In genomic region chr11:64233913-64234839, GRCh38 we compare ENCODE assay signal across 8 cellular contexts. TPM values are rescaled to one million over a fixed set of nuclear protein-coding genes. Genes with fewer than 3 reads are reported as not detected.
DNase-seq lines count a peak whose midpoint lies in the region; ATAC-seq and TF ChIP-seq lines count a peak whose summit lies in the region.

Gene VEGFB (plus strand): TSS chr11:64234584. CDS start chr11:64234834, 250 bp downstream.

- peak; percentile 65 for ATAC-seq in T-helper 17 cell
- no peak for ATAC-seq in GM21447 (IDR thresholded peaks at IDR 0.05; ENCODE audit: unreplicated experiment)

- no peaks in the 10 kb centered on the region for H3K36me3 Mint-ChIP-seq in T-helper 17 cell (ENCODE audit: low read depth)

- peak within 1 kb of the TSS; percentile 82 for H3K4me3 Mint-ChIP-seq in T-helper 17 cell

- no peak for TF ChIP-seq CTCF in astrocyte of the cerebellum (IDR thresholded peaks at IDR 0.05; ENCODE audit: low read depth, low read length, missing control alignments)
- no peak for TF ChIP-seq CTCF in hepatocyte (IDR thresholded peaks at IDR 0.05; ENCODE audit: poor library complexity)

- H3K4me1 Mint-ChIP-seq in T-helper 17 cell = peaks cover 25% of the 10 kb centered on the region

- peaks cover 24% of the 10 kb centered on the region for H3K79me2 ChIP-seq in hepatocyte

- H4K20me1 ChIP-seq in hepatocyte (ENCODE audit: insufficient read depth, poor library complexity, severe bottlenecking) = peaks cover 10% of the 10 kb centered on the region

- H3K4me3 ChIP-seq in astrocyte of the cerebellum (ENCODE audit: low read depth, low read length) (peak within 1 kb of the TSS; percentile 61), hepatocyte (peak within 1 kb of the TSS; percentile 87)

- no peaks in the 10 kb centered on the region for H3K27me3 Mint-ChIP-seq in T-helper 17 cell

- H3K27ac ChIP-seq in hepatocyte = peak within 1 kb of the TSS; percentile 76

- in situ Hi-C loops in astrocyte of the cerebellum (cut with HindIII; ENCODE audit: low sequenced_read_pairs) = no loop called here

- H3K4me1 ChIP-seq in hepatocyte (ENCODE audit: insufficient read depth) = peaks cover 8% of the 10 kb centered on the region

- H3K27ac Mint-ChIP-seq in T-helper 17 cell = peak within 1 kb of the TSS; percentile 98

- no peaks in the 10 kb centered on the region for H3K36me3 ChIP-seq in hepatocyte (replicated peaks; ENCODE audit: insufficient read depth, low read depth)

- H3K9me2 ChIP-seq in hepatocyte (replicated peaks; ENCODE audit: insufficient read depth) = no peaks in the 10 kb centered on the region

- no peaks in the 10 kb centered on the region for H3K27me3 ChIP-seq in hepatocyte

- H3K9me3 ChIP-seq in T-helper 17 cell (ENCODE audit: control insufficient read depth, low read length, poor library complexity, severe bottlenecking) (no peaks in the 10 kb centered on the region), hepatocyte (ENCODE audit: low read depth) (no peaks in the 10 kb centered on the region)

- peak within 1 kb of the TSS; percentile 43 for H2AFZ ChIP-seq in hepatocyte

- peak within 1 kb of the TSS; percentile 97 for H3K4me2 ChIP-seq in hepatocyte

- 4% methylated on average over 22 of the region's 107 CpGs for WGBS in hepatocyte (ENCODE audit: low lambda C conversion rate, missing lambda C conversion rate)

- DNase-seq in DMS79 treated with DMSO at 0.1 percent for 48 hours (lab: John Stamatoyannopoulos, UW) = peak; percentile 37
- DNase-seq in DMS79 (lab: John Stamatoyannopoulos, UW) = no peak
- DNase-seq in HT-29 (ENCODE audit: low spot score) = peak; percentile 44
- peak; percentile 47 to 81 (median 77) for DNase-seq in T-helper 17 cell
- DNase-seq in astrocyte of the cerebellum (ENCODE audit: low read depth) = no peak
- peak; percentile 86 for DNase-seq in hepatocyte (ENCODE audit: low spot score)
- DNase-seq in retina = peak; percentile 65

RNA-seq across cellular contexts. Expression of gene VEGFB, which starts in this region (rescaled TPM):
- total RNA-seq in HT-29 (2014; rRNA removed; shearing (Covaris generic)) = 49.2 and 53.7 TPM in 2 replicates
- total RNA-seq in T-helper 17 cell (10 to 100 TPM; 44.9 to 48.3 TPM), hepatocyte (29.1 and 30.5 TPM in 2 replicates)
- polyA plus RNA-seq in hepatocyte = 116 and 117 TPM in 2 replicates

Comparison
In these comparisons a context has a peak if more than half of its experiments do, and no peak if none do; other contexts are left out.
1. DNase-seq: peak in DMS79 treated with DMSO at 0.1 percent for 48 hours (single experiment), HT-29 (single experiment), T-helper 17 cell (3 of 3), hepatocyte (single experiment) and retina (single experiment); none in DMS79 (single experiment) and astrocyte of the cerebellum (single experiment).